ENCODE assay signal across 13 cellular contexts in the genomic region with DNA sequence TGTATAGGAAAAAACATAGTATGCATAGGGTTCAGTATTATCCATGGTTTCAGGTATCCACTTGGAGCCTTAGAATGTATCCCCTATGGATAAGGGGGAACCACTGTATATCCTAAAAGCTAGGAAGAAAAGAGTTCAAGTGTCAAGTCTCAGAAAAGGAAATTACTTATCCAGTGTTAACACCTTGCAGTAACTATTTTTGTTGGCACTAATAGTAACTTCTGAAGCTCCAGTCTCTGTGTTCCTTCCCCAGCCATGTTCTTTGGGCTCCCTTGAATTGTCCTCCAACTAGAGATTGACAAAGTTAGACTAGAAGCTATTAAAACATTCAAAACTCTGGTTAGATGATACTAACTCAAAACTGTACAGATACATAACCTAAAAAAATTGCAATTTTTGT.
A peak's percentile ranks its signal among the peaks of the same experiment; 100 is the strongest.
DNase-seq lines count a peak whose midpoint lies in the region; ATAC-seq, FAIRE-seq and TF ChIP-seq lines count a peak whose summit lies in the region.
"Had no signal": no experiment of that assay in that cellular context is flagged by ENCODE, and none has a peak within 500 bp of the region (broad histone marks: within the 10 kb centered on the region; RNA-seq: fewer than 3 reads in every experiment).

No MANE protein-coding gene starts in this region.

- peak overlapping the region; percentile 10; the same call in 1 of the 3 replicates for H3K4me2 ChIP-seq in A549
- H3K4me2 ChIP-seq in astrocyte (ENCODE audit: low read length): no peak overlapping the region
- peak overlapping the region; percentile 1 for H3K4me2 ChIP-seq in skeletal muscle satellite cell (ENCODE audit: low read length)

- no peaks in the 10 kb centered on the region for H3K79me2 ChIP-seq in astrocyte (ENCODE audit: insufficient read depth, low read length)

- H3K27ac Mint-ChIP-seq in astrocyte (ENCODE audit: unreplicated experiment): no peak overlapping the region
- H3K27ac Mint-ChIP-seq: CD4-positive, CD25-positive, alpha-beta regulatory T cell; IgD-negative memory B cell had no signal

- H3K9ac ChIP-seq in astrocyte (ENCODE audit: low read length): no peak overlapping the region
- H3K9ac ChIP-seq in skeletal muscle satellite cell (ENCODE audit: low read depth, low read length): no peak overlapping the region
- H3K9ac ChIP-seq: BLaER1 treated with 17β-estradiol and CSF1 and Interleukin-3, amounts not matched to agents 10 nM and 100 nM had no signal

- TF ChIP-seq POLR2A in A549 (IDR thresholded peaks at IDR 0.05; ENCODE audit: low read length): no peak

- H3K36me3 ChIP-seq in astrocyte (ENCODE audit: insufficient read depth, low read length) (no peaks in the 10 kb centered on the region), skeletal muscle satellite cell (ENCODE audit: insufficient read depth, low read length) (no peaks in the 10 kb centered on the region)
- H3K36me3 ChIP-seq: BLaER1 treated with 17β-estradiol and CSF1 and Interleukin-3, amounts not matched to agents 10 nM and 100 nM had no signal

- H3K4me3 ChIP-seq in A549: no peak overlapping the region
- no peak overlapping the region for H3K4me3 ChIP-seq in astrocyte (ENCODE audit: insufficient read depth, low read depth, low read length)
- no peak overlapping the region for H3K4me3 ChIP-seq in skeletal muscle satellite cell (ENCODE audit: low read length)
- H3K4me3 ChIP-seq: BLaER1 treated with 17β-estradiol and CSF1 and Interleukin-3, amounts not matched to agents 10 nM and 100 nM had no signal

- CTCF ChIA-PET in A549 (lab: Yijun Ruan, JAX): interaction anchor here (1.2 kb wide), 1 partner anchor 11 kb away, joined by 3 read pairs; no protein-coding TSS in a partner anchor

- no peak for DNase-seq in A549 (ENCODE audit: low read depth in 1 of 2, low spot score in 1 of 2)
- DNase-seq in astrocyte (ENCODE audit: low read depth): no peak
- no peak for DNase-seq in epithelial cell of prostate (ENCODE audit: low read depth, low spot score)
- no peak for DNase-seq in RCC 7860 (ENCODE audit: low spot score)
- no peak for DNase-seq in UCSD-AML1 (lab: John Stamatoyannopoulos, UW; ENCODE audit: unreplicated experiment)
- DNase-seq in NCI-H1105 (lab: John Stamatoyannopoulos, UW): no peak
- DNase-seq: 8988T; CD4-positive, CD25-positive, alpha-beta regulatory T cell; GF-D8 had no signal

- H4K20me1 ChIP-seq in astrocyte (ENCODE audit: insufficient read depth, low read length): no peaks in the 10 kb centered on the region
- H4K20me1 ChIP-seq: BLaER1 treated with 17β-estradiol and CSF1 and Interleukin-3, amounts not matched to agents 10 nM and 100 nM had no signal

- no peak for ATAC-seq in A549

- H3K27ac ChIP-seq in A549 (no peak overlapping the region), astrocyte (ENCODE audit: low read depth, low read length) (no peak overlapping the region), epithelial cell of prostate (peak overlapping the region; percentile 74)

- no peaks in the 10 kb centered on the region for H3K9me3 ChIP-seq in A549
- H3K9me3 ChIP-seq in astrocyte (ENCODE audit: insufficient read depth, low read depth, low read length): no peaks in the 10 kb centered on the region
- H3K9me3 ChIP-seq in skeletal muscle satellite cell (replicated peaks; ENCODE audit: low read length): no peaks in the 10 kb centered on the region
- H3K9me3 ChIP-seq: BLaER1 treated with 17β-estradiol and CSF1 and Interleukin-3, amounts not matched to agents 10 nM and 100 nM had no signal

- no peaks in the 10 kb centered on the region for H3K27me3 Mint-ChIP-seq in astrocyte (ENCODE audit: low read depth, unreplicated experiment)
- H3K27me3 Mint-ChIP-seq: IgD-negative memory B cell had no signal

- H3K27me3 ChIP-seq in astrocyte (ENCODE audit: insufficient read depth, low read length) (no peaks in the 10 kb centered on the region), skeletal muscle satellite cell (ENCODE audit: control insufficient read depth, insufficient read depth, low read length) (no peaks in the 10 kb centered on the region)
- H3K27me3 ChIP-seq: BLaER1 treated with 17β-estradiol and CSF1 and Interleukin-3, amounts not matched to agents 10 nM and 100 nM had no signal

- TF ChIP-seq RAD21 in A549 (conservative IDR thresholded peaks at IDR 0.05 in 1 of 2, IDR thresholded peaks at IDR 0.05 in 1 of 2): no peak

- FAIRE-seq in A549 (lab: Jason Lieb, UNC) (no peak), astrocyte (lab: Jason Lieb, UNC) (peak; percentile 76), RCC 7860 (lab: Jason Lieb, UNC) (no peak)

- TF ChIP-seq CTCF in A549 (IDR thresholded peaks at IDR 0.05): no peak
- TF ChIP-seq CTCF in astrocyte (IDR thresholded peaks at IDR 0.05; ENCODE audit: insufficient read depth, low read depth, low read length): no peak

- H3K4me1 ChIP-seq in A549: peaks cover 10% of the 10 kb centered on the region; the same call in 2 of the 3 replicates
- H3K4me1 ChIP-seq in astrocyte (ENCODE audit: insufficient read depth, low read length): peaks cover 20% of the 10 kb centered on the region
- H3K4me1 ChIP-seq in skeletal muscle satellite cell (ENCODE audit: control insufficient read depth, insufficient read depth, low read length): peaks cover 47% of the 10 kb centered on the region

- H2AFZ ChIP-seq in astrocyte (ENCODE audit: low read depth, low read length): no peak overlapping the region

- no peaks in the 10 kb centered on the region for H3K36me3 Mint-ChIP-seq in astrocyte (ENCODE audit: low read depth, unreplicated experiment)
- H3K36me3 Mint-ChIP-seq: CD4-positive, CD25-positive, alpha-beta regulatory T cell; IgD-negative memory B cell had no signal

- no peaks in the 10 kb centered on the region for H3K9me3 Mint-ChIP-seq in astrocyte (ENCODE audit: unreplicated experiment)
- H3K9me3 Mint-ChIP-seq: HFFc6 had no signal

- peaks cover 22% of the 10 kb centered on the region for H3K4me1 Mint-ChIP-seq in astrocyte (ENCODE audit: low read depth, unreplicated experiment)
- H3K4me1 Mint-ChIP-seq: CD4-positive, CD25-positive, alpha-beta regulatory T cell; IgD-negative memory B cell had no signal

- POLR2A ChIA-PET in A549 (lab: Yijun Ruan, JAX): no interaction called here

- no peak for TF ChIP-seq EP300 in A549 (IDR thresholded peaks at IDR 0.05)

- no peak overlapping the region for H3K4me3 Mint-ChIP-seq in astrocyte (ENCODE audit: unreplicated experiment)
- H3K4me3 Mint-ChIP-seq: CD4-positive, CD25-positive, alpha-beta regulatory T cell; IgD-negative memory B cell had no signal

TF ChIP-seq in A549, 52 proteins besides CTCF, POLR2A, EP300 and RAD21:
- TF ChIP-seq CHD4 (IDR thresholded peaks at IDR 0.05; ENCODE audit: borderline replicate concordance) (no peak), CEBPB (IDR thresholded peaks at IDR 0.05) (no peak), CHD2 (IDR thresholded peaks at IDR 0.05; ENCODE audit: low read length, partially characterized antibody) (no peak), NPAS2 (CRISPR knock-in tag; IDR thresholded peaks at IDR 0.05; ENCODE audit: borderline replicate concordance) (no peak), JUNB (IDR thresholded peaks at IDR 0.05) (no peak), RNF2 (IDR thresholded peaks at IDR 0.05; ENCODE audit: borderline replicate concordance, low read depth) (no peak), ELK1 (IDR thresholded peaks at IDR 0.05; ENCODE audit: low read depth, low read length) (no peak)
